Comparison of ENCODE assay signal across 20 cellular contexts in the genomic region with DNA sequence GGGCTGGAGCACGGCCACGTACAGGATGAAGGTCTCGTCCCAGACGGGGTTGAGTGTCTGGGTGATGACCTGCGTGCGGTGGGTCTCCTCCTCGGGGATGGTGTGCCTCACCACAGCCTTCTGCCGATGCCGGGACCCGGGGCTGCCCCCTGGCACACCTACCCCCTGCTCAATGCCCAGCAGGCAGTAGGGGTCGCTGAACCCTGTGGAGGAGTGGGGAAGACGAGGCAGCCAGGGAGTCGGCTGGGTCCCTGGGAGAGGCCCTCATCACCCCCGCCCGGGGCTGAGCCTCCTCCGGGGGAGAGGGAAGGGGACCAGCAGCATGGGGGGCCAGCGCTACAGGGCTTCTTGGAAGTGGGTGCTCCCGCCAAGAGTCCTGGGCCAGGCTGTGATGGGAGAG. TPM values are rescaled to one million over a fixed set of nuclear protein-coding genes. Genes with fewer than 3 reads are reported as not detected.
A peak's percentile ranks its signal among the peaks of the same experiment; 100 is the strongest.
DNase-seq lines count a peak whose midpoint lies in the region; ATAC-seq and TF ChIP-seq lines count a peak whose summit lies in the region.
"Had no signal": no experiment of that assay in that cellular context is flagged by ENCODE, and none has a peak within 500 bp of the region (broad histone marks: within the 10 kb centered on the region; RNA-seq: fewer than 3 reads in every experiment).

No MANE protein-coding gene starts in this region.

- peaks cover 48 to 83% (median 73%) of the 10 kb centered on the region in 10 experiments for H3K4me1 ChIP-seq in BLaER1 treated with 17β-estradiol and CSF1 and Interleukin-3, amounts not matched to agents 10 nM and 100 nM
- peaks cover 27% of the 10 kb centered on the region for H3K4me1 ChIP-seq in CD8-positive, alpha-beta T cell (ENCODE audit: insufficient read depth, low read length)

- no peak for ATAC-seq in CD8-positive, alpha-beta T cell
- ATAC-seq in natural killer cell (no peak), GM21360 (IDR thresholded peaks at IDR 0.05; ENCODE audit: unreplicated experiment) (no peak)
- ATAC-seq: foreskin keratinocyte, left lung had no signal

- peak overlapping the region; percentile 87 to 95 (median 91); a peak in 21 of 22 replicates for H3K9ac ChIP-seq in BLaER1 treated with 17β-estradiol and CSF1 and Interleukin-3, amounts not matched to agents 10 nM and 100 nM

- H3K4me3 ChIP-seq in BLaER1 treated with 17β-estradiol and CSF1 and Interleukin-3, amounts not matched to agents 10 nM and 100 nM: peak overlapping the region in 8 of 10 experiments; percentile 68 to 80 (median 75); a peak in 12 of 20 replicates
- peak overlapping the region; percentile 93 for H3K4me3 ChIP-seq in CD8-positive, alpha-beta T cell (ENCODE audit: low read depth, low read length)
- H3K4me3 ChIP-seq: adrenal gland, MG63, SJSA1 had no signal

- peaks cover 0 to 30% (median 0%) of the 10 kb centered on the region in 11 experiments; a peak in 11 of 22 replicates for H4K20me1 ChIP-seq in BLaER1 treated with 17β-estradiol and CSF1 and Interleukin-3, amounts not matched to agents 10 nM and 100 nM

- peaks cover 24% of the 10 kb centered on the region for H3K4me1 Mint-ChIP-seq in CD8-positive, alpha-beta T cell (ENCODE audit: low read depth)
- peaks cover 22% of the 10 kb centered on the region for H3K4me1 Mint-ChIP-seq in activated naive CD8-positive, alpha-beta T cell (ENCODE audit: low read depth)
- peaks cover 5 to 16% of the 10 kb centered on the region in 2 donors for H3K4me1 Mint-ChIP-seq in natural killer cell

- H3K4me3 Mint-ChIP-seq in CD8-positive, alpha-beta T cell: peak overlapping the region; percentile 93
- peak overlapping the region; percentile 92 for H3K4me3 Mint-ChIP-seq in activated naive CD8-positive, alpha-beta T cell
- peak overlapping the region; percentile 62 for H3K4me3 Mint-ChIP-seq in natural killer cell
- H3K4me3 Mint-ChIP-seq: H9 had no signal

- peaks cover 50% of the 10 kb centered on the region for H3K36me3 Mint-ChIP-seq in CD8-positive, alpha-beta T cell
- no peaks in the 10 kb centered on the region for H3K36me3 Mint-ChIP-seq in activated naive CD8-positive, alpha-beta T cell
- no peaks in the 10 kb centered on the region for H3K36me3 Mint-ChIP-seq in natural killer cell

- POLR2A ChIA-PET in CD8-positive, alpha-beta T cell (lab: Charles Lee): interaction anchor here (1.7 to 4.5 kb wide), 5 partner anchors 10 to 89 kb away, joined by 5 to 67 read pairs (median 13); partner anchors contain the start of gene WBP2
- POLR2A ChIA-PET in GM10248 (lab: Yijun Ruan, JAX): interaction anchor here (2.0 kb wide), 1 partner anchor 63 kb away, joined by 8 read pairs; a partner anchor contains a TSS

- CTCF ChIA-PET in CD8-positive, alpha-beta T cell (lab: Charles Lee): interaction anchor here (0.9 to 4.0 kb wide), 4 partner anchors 11 to 93 kb away, joined by 3 to 23 read pairs (median 10); partner anchors contain the start of gene TRIM65
- CTCF ChIA-PET in GM10248 (lab: Yijun Ruan, JAX): interaction anchor here (10.8 kb wide), 1 partner anchor 14 kb away, joined by 135 read pairs; no protein-coding TSS in a partner anchor

- peak overlapping the region; percentile 88 to 99 (median 97) for H3K4me2 ChIP-seq in BLaER1 treated with 17β-estradiol and CSF1 and Interleukin-3, amounts not matched to agents 10 nM and 100 nM

- no peak overlapping the region for H3K27ac Mint-ChIP-seq in CD8-positive, alpha-beta T cell
- no peak overlapping the region for H3K27ac Mint-ChIP-seq in activated naive CD8-positive, alpha-beta T cell
- H3K27ac Mint-ChIP-seq in natural killer cell: peak overlapping the region; percentile 26 to 94

- intact Hi-C loops in CD8-positive, alpha-beta T cell (cut with DNase I, micrococcal nuclease): loop anchor here in 1 of 2 experiments (5.0 kb wide), 1 partner anchor 90 kb away; no protein-coding TSS in a partner anchor
- intact Hi-C loops in natural killer cell (cut with micrococcal nuclease): loop anchor here (5.0 kb wide), 1 partner anchor 65 kb away; a partner anchor contains a TSS

- peaks cover 36 to 69% (median 57%) of the 10 kb centered on the region in 11 experiments for H3K36me3 ChIP-seq in BLaER1 treated with 17β-estradiol and CSF1 and Interleukin-3, amounts not matched to agents 10 nM and 100 nM
- peaks cover 22% of the 10 kb centered on the region for H3K36me3 ChIP-seq in CD8-positive, alpha-beta T cell (ENCODE audit: insufficient read depth, low read length)

- no peak for TF ChIP-seq CTCF in CD8-positive, alpha-beta T cell (IDR thresholded peaks at IDR 0.05)
- TF ChIP-seq CTCF in natural killer cell (IDR thresholded peaks at IDR 0.05) (no peak), GM10248 (IDR thresholded peaks at IDR 0.05; ENCODE audit: control extremely low read depth, extremely low read depth, low read depth, missing control alignments) (no peak)

- no peaks in the 10 kb centered on the region for H3K27me3 ChIP-seq in BLaER1 treated with 17β-estradiol and CSF1 and Interleukin-3, amounts not matched to agents 10 nM and 100 nM
- no peaks in the 10 kb centered on the region for H3K27me3 ChIP-seq in CD8-positive, alpha-beta T cell (ENCODE audit: insufficient read depth, low read length)
- H3K27me3 ChIP-seq: adrenal gland, foreskin keratinocyte, left lung, MG63, SJSA1, tibial nerve had no signal

- H3K9me3 ChIP-seq in BLaER1 treated with 17β-estradiol and CSF1 and Interleukin-3, amounts not matched to agents 10 nM and 100 nM (replicated peaks in 1 of 11): no peaks in the 10 kb centered on the region
- no peaks in the 10 kb centered on the region for H3K9me3 ChIP-seq in CD8-positive, alpha-beta T cell (ENCODE audit: low read length)
- H3K9me3 ChIP-seq: adrenal gland, left lung, MG63, SJSA1, tibial nerve had no signal

- no peaks in the 10 kb centered on the region for H3K9me3 Mint-ChIP-seq in CD8-positive, alpha-beta T cell
- H3K9me3 Mint-ChIP-seq in activated naive CD8-positive, alpha-beta T cell (ENCODE audit: low read depth): no peaks in the 10 kb centered on the region
- no peaks in the 10 kb centered on the region for H3K9me3 Mint-ChIP-seq in natural killer cell
- H3K9me3 Mint-ChIP-seq: CD14-positive monocyte, H9 had no signal

- peak overlapping the region in 9 of 11 experiments; percentile 22 to 95 (median 94); a peak in 16 of 22 replicates for H3K27ac ChIP-seq in BLaER1 treated with 17β-estradiol and CSF1 and Interleukin-3, amounts not matched to agents 10 nM and 100 nM
- peak overlapping the region; percentile 88 for H3K27ac ChIP-seq in CD8-positive, alpha-beta T cell (ENCODE audit: low read depth, low read length)
- H3K27ac ChIP-seq: adrenal gland, foreskin keratinocyte, SJSA1, tibial nerve had no signal

- DNase-seq in CD8-positive, alpha-beta T cell: no peak
- DNase-seq in natural killer cell (no peak), NCI-H1417 (lab: John Stamatoyannopoulos, UW) (no peak), cerebellar cortex (ENCODE audit: low spot score) (no peak), GM10248 (ENCODE audit: extremely low spot score) (no peak)
- DNase-seq: adrenal gland, caudate nucleus, EL, foreskin keratinocyte, MG63, NCI-H2029 treated with DMSO at 0.1 percent for 48 hours, NCI-H524 had no signal

- H3K27me3 Mint-ChIP-seq in CD8-positive, alpha-beta T cell (ENCODE audit: low read depth): no peaks in the 10 kb centered on the region
- H3K27me3 Mint-ChIP-seq in activated naive CD8-positive, alpha-beta T cell: no peaks in the 10 kb centered on the region
- no peaks in the 10 kb centered on the region for H3K27me3 Mint-ChIP-seq in natural killer cell (ENCODE audit: low read depth in 2 of 2)

RNA-seq across cellular contexts. Expression of gene UNC13D, which starts 1.8 kb away (rescaled TPM):
- total RNA-seq in CD8-positive, alpha-beta T cell: 100 to 1,000 TPM; 123 to 124 TPM
- 100 to 1,000 TPM; 269 to 279 (median 277) TPM for total RNA-seq in natural killer cell
- total RNA-seq: SJSA1 had no signal

RNA-seq across cellular contexts. Expression of gene WBP2, which starts 12.7 kb away (rescaled TPM):
- 10 to 100 TPM; 69.1 to 80.2 TPM for total RNA-seq in CD8-positive, alpha-beta T cell
- total RNA-seq in natural killer cell: 100 to 1,000 TPM in 1 of 3 donors, 10 to 100 TPM in 2; 81.1 to 106 (median 95.2) TPM

RNA-seq across cellular contexts. Expression of gene TRIM47, which starts 36.0 kb away (rescaled TPM):
- total RNA-seq in CD8-positive, alpha-beta T cell: 1 to 10 TPM; 1.6 to 1.7 TPM
- total RNA-seq in natural killer cell: 1 to 10 TPM; 1.2 to 2.5 (median 2.0) TPM

RNA-seq across cellular contexts. Expression of gene TRIM65, which starts 54.3 kb away (rescaled TPM):
- total RNA-seq in CD8-positive, alpha-beta T cell: 10 to 100 TPM; 13.6 to 15.1 TPM
- 10 to 100 TPM; 19.2 to 26.9 (median 22.5) TPM for total RNA-seq in natural killer cell

RNA-seq across cellular contexts. Expression of gene UNK, which starts 57.8 kb away (rescaled TPM):
- total RNA-seq in CD8-positive, alpha-beta T cell: 10 to 100 TPM; 37.3 to 42.8 TPM
- total RNA-seq in natural killer cell: 10 to 100 TPM; 44.2 to 51.3 (median 44.5) TPM

Comparison
In these comparisons a context has a peak if more than half of its experiments do, and no peak if none do; other contexts are left out.
1. H3K27ac Mint-ChIP-seq: peak in natural killer cell (2 of 2); none in CD8-positive, alpha-beta T cell (single experiment) and activated naive CD8-positive, alpha-beta T cell (single experiment).
2. Peak in every context shown above with its lines, with median percentiles within 50 percentile points of each other: H3K4me3 Mint-ChIP-seq.